ENCODE assay signal across 23 cellular contexts in the genomic region with DNA sequence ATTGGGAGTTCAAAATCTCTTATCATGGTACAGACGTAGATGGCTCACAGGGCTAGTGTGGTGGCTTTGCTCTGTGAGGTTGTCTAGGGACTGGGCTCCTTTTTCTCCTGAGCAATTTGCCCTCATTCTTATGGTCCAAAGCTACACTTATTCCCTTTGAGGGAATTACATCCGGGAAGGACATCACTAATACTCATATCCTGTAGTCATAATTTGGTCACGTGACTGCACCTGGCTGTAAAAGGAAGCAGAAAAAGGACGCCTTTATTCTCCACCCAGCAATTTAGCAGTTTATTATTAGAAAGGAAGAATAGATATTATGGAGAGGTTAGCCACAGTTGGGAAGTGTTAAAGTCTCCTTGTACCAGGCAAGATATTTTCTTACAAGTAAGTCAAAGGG. TPM values are rescaled to one million over a fixed set of nuclear protein-coding genes. Genes with fewer than 3 reads are reported as not detected.
DNase-seq lines count a peak whose midpoint lies in the region; ATAC-seq, FAIRE-seq and TF ChIP-seq lines count a peak whose summit lies in the region.
"Had no signal": no experiment of that assay in that cellular context is flagged by ENCODE, and none has a peak within 500 bp of the region (broad histone marks: within the 10 kb centered on the region; RNA-seq: fewer than 3 reads in every experiment).

No MANE protein-coding gene starts in this region.

- FAIRE-seq in HepG2 (lab: Jason Lieb, UNC): no peak
- FAIRE-seq: A204.1, D721Med, GM12892, GM18507 had no signal

- BruUV-seq in HepG2 (replicated peaks; lab: Mats Ljungman, UMichigan): no TSS peak

- H3K79me2 ChIP-seq in HepG2 (ENCODE audit: insufficient read depth, low read length): peaks cover 17% of the 10 kb centered on the region

- CTCF ChIA-PET in activated CD8-positive, alpha-beta T cell treated with anti-CD3 and anti-CD28 coated beads for 36 hours (lab: Charles Lee): no interaction called here
- CTCF ChIA-PET in activated CD8-positive, alpha-beta T cell treated with anti-CD3 and anti-CD28 coated beads, Interleukin-2, amount 10 ng/mL, durations not matched to agents 7 days and 5 days (lab: Charles Lee): interaction anchor here (1.3 to 1.8 kb wide), 2 partner anchors 8 to 324 kb away, joined by 3 to 6 read pairs; no protein-coding TSS in a partner anchor
- CTCF ChIA-PET in HepG2 (lab: Yijun Ruan, JAX; ENCODE audit: low intra/inter-chr PET ratio, low total read pairs): no interaction called here

- H3K4me1 ChIP-seq in CD4-positive, CD25-positive, alpha-beta regulatory T cell (ENCODE audit: control insufficient read depth, insufficient read depth, low read length, poor library complexity, severe bottlenecking): peaks cover 25% of the 10 kb centered on the region
- H3K4me1 ChIP-seq in HepG2 (ENCODE audit: insufficient read depth, low read length): peaks cover 12% of the 10 kb centered on the region; the same call in 1 of the 2 replicates

- peaks cover 2% of the 10 kb centered on the region; the same call in 1 of the 2 replicates for H4K20me1 ChIP-seq in HepG2 (ENCODE audit: insufficient read depth, low read length)

- no peak for TF ChIP-seq RAD21 in HepG2 (CRISPR knock-in tag; IDR thresholded peaks at IDR 0.05)

- H3K27me3 Mint-ChIP-seq in activated CD8-positive, alpha-beta T cell treated with anti-CD3 and anti-CD28 coated beads for 36 hours: no peaks in the 10 kb centered on the region
- no peaks in the 10 kb centered on the region for H3K27me3 Mint-ChIP-seq in activated CD8-positive, alpha-beta T cell treated with anti-CD3 and anti-CD28 coated beads, Interleukin-2, amount 10 ng/mL, durations not matched to agents 7 days and 5 days (ENCODE audit: low read depth)
- no peaks in the 10 kb centered on the region for H3K27me3 Mint-ChIP-seq in CD4-positive, CD25-positive, alpha-beta regulatory T cell
- H3K27me3 Mint-ChIP-seq in activated naive CD8-positive, alpha-beta T cell treated with anti-CD3 and anti-CD28 coated beads, Interleukin-2, amount 50 U/mL, for 24 hours: no peaks in the 10 kb centered on the region
- no peaks in the 10 kb centered on the region for H3K27me3 Mint-ChIP-seq in progenitor cell of endocrine pancreas
- H3K27me3 Mint-ChIP-seq: CD4-positive, alpha-beta memory T cell had no signal

- ATAC-seq in activated CD8-positive, alpha-beta T cell treated with anti-CD3 and anti-CD28 coated beads for 36 hours: no peak
- ATAC-seq in activated CD8-positive, alpha-beta T cell treated with anti-CD3 and anti-CD28 coated beads, Interleukin-2, amount 10 ng/mL, durations not matched to agents 7 days and 5 days: no peak
- ATAC-seq in CD4-positive, CD25-positive, alpha-beta regulatory T cell (ENCODE audit: low read depth in 2 of 2): no peak
- no peak for ATAC-seq in activated naive CD8-positive, alpha-beta T cell treated with anti-CD3 and anti-CD28 coated beads, Interleukin-2, amount 50 U/mL, for 24 hours
- ATAC-seq in HG03439 (IDR thresholded peaks at IDR 0.05; ENCODE audit: unreplicated experiment) (no peak), HepG2 (no peak)
- ATAC-seq: HCT116, PC-3 had no signal

- peaks cover 32% of the 10 kb centered on the region for H3K36me3 ChIP-seq in CD4-positive, CD25-positive, alpha-beta regulatory T cell (ENCODE audit: control insufficient read depth, insufficient read depth, low read length)
- H3K36me3 ChIP-seq in HepG2 (replicated peaks in 1 of 2; ENCODE audit: control insufficient read depth in 1 of 2, insufficient read depth in 2 of 2, low read length in 2 of 2): peaks cover 2 to 10% of the 10 kb centered on the region in 2 experiments; a peak in 3 of 5 replicates

- 98% methylated on average over 4 of the region's 4 CpGs for WGBS in HepG2 (ENCODE audit: low lambda C conversion rate)

- no peak for TF ChIP-seq POLR2A in HepG2 (IDR thresholded peaks at IDR 0.05; ENCODE audit: insufficient read depth in 1 of 2, low read depth in 2 of 2, low read length in 2 of 2)

- peak overlapping the region; percentile 43 for H3K27ac Mint-ChIP-seq in activated CD8-positive, alpha-beta T cell treated with anti-CD3 and anti-CD28 coated beads for 36 hours
- H3K27ac Mint-ChIP-seq in activated CD8-positive, alpha-beta T cell treated with anti-CD3 and anti-CD28 coated beads, Interleukin-2, amount 10 ng/mL, durations not matched to agents 7 days and 5 days: no peak overlapping the region
- peak overlapping the region; percentile 23 to 79 (median 76) for H3K27ac Mint-ChIP-seq in CD4-positive, CD25-positive, alpha-beta regulatory T cell
- H3K27ac Mint-ChIP-seq in activated naive CD8-positive, alpha-beta T cell treated with anti-CD3 and anti-CD28 coated beads, Interleukin-2, amount 50 U/mL, for 24 hours: peak overlapping the region; percentile 13
- peak overlapping the region; percentile 33 for H3K27ac Mint-ChIP-seq in progenitor cell of endocrine pancreas

- H3K9ac ChIP-seq in HepG2 (ENCODE audit: insufficient read depth, low read depth, low read length): no peak overlapping the region

- H3K4me1 Mint-ChIP-seq in activated CD8-positive, alpha-beta T cell treated with anti-CD3 and anti-CD28 coated beads for 36 hours (ENCODE audit: low read depth): peaks cover 38% of the 10 kb centered on the region
- H3K4me1 Mint-ChIP-seq in activated CD8-positive, alpha-beta T cell treated with anti-CD3 and anti-CD28 coated beads, Interleukin-2, amount 10 ng/mL, durations not matched to agents 7 days and 5 days (ENCODE audit: low read depth): peaks cover 31% of the 10 kb centered on the region
- peaks cover 48 to 75% (median 65%) of the 10 kb centered on the region in 4 donors for H3K4me1 Mint-ChIP-seq in CD4-positive, CD25-positive, alpha-beta regulatory T cell
- peaks cover 35% of the 10 kb centered on the region for H3K4me1 Mint-ChIP-seq in activated naive CD8-positive, alpha-beta T cell treated with anti-CD3 and anti-CD28 coated beads, Interleukin-2, amount 50 U/mL, for 24 hours
- H3K4me1 Mint-ChIP-seq in progenitor cell of endocrine pancreas (ENCODE audit: low read depth): peaks cover 10% of the 10 kb centered on the region

- no peak overlapping the region for H2AFZ ChIP-seq in HepG2 (ENCODE audit: low read length)

- H3K36me3 Mint-ChIP-seq in activated CD8-positive, alpha-beta T cell treated with anti-CD3 and anti-CD28 coated beads for 36 hours (ENCODE audit: low read depth): peaks cover 70% of the 10 kb centered on the region
- peaks cover 51% of the 10 kb centered on the region for H3K36me3 Mint-ChIP-seq in activated CD8-positive, alpha-beta T cell treated with anti-CD3 and anti-CD28 coated beads, Interleukin-2, amount 10 ng/mL, durations not matched to agents 7 days and 5 days (ENCODE audit: low read depth)
- H3K36me3 Mint-ChIP-seq in CD4-positive, CD25-positive, alpha-beta regulatory T cell: peaks cover 46% of the 10 kb centered on the region
- H3K36me3 Mint-ChIP-seq in activated naive CD8-positive, alpha-beta T cell treated with anti-CD3 and anti-CD28 coated beads, Interleukin-2, amount 50 U/mL, for 24 hours (ENCODE audit: low read depth): peaks cover 70% of the 10 kb centered on the region
- H3K36me3 Mint-ChIP-seq in progenitor cell of endocrine pancreas (ENCODE audit: insufficient read depth): peaks cover 27% of the 10 kb centered on the region

- H3K4me3 ChIP-seq in CD4-positive, CD25-positive, alpha-beta regulatory T cell (ENCODE audit: low read depth, low read length): no peak overlapping the region
- H3K4me3 ChIP-seq in HepG2 (replicated peaks in 1 of 3; ENCODE audit: insufficient read depth in 1 of 3, low read depth in 2 of 3, low read length in 3 of 3): no peak overlapping the region

- no peak overlapping the region for H3K4me2 ChIP-seq in HepG2 (ENCODE audit: low read depth, low read length)

- TF ChIP-seq EP300 in HepG2 (IDR thresholded peaks at IDR 0.05; ENCODE audit: low read depth in 2 of 2, low read length in 2 of 2): no peak
- no peak for TF ChIP-seq EP300 in HepG2 (CRISPR knock-in tag; IDR thresholded peaks at IDR 0.05; ENCODE audit: borderline replicate concordance)

- H3K27me3 ChIP-seq in CD4-positive, CD25-positive, alpha-beta regulatory T cell (ENCODE audit: control insufficient read depth, insufficient read depth, low read length): no peaks in the 10 kb centered on the region
- H3K27me3 ChIP-seq in HepG2 (ENCODE audit: control insufficient read depth in 1 of 2, insufficient read depth in 2 of 2, low read length in 2 of 2): no peaks in the 10 kb centered on the region

- H3K9me3 ChIP-seq in CD4-positive, CD25-positive, alpha-beta regulatory T cell (ENCODE audit: control insufficient read depth in 2 of 2, low read length in 2 of 2): no peaks in the 10 kb centered on the region
- no peaks in the 10 kb centered on the region for H3K9me3 ChIP-seq in HepG2 (ENCODE audit: low read length)

- TF ChIP-seq CTCF in activated CD8-positive, alpha-beta T cell treated with anti-CD3 and anti-CD28 coated beads for 36 hours (IDR thresholded peaks at IDR 0.05): no peak
- TF ChIP-seq CTCF in progenitor cell of endocrine pancreas (IDR thresholded peaks at IDR 0.05; ENCODE audit: unreplicated experiment) (no peak), HepG2 (CRISPR knock-in tag; IDR thresholded peaks at IDR 0.05) (no peak)

- intact Hi-C loops in activated CD8-positive, alpha-beta T cell treated with anti-CD3 and anti-CD28 coated beads for 36 hours (cut with micrococcal nuclease): no loop called here
- intact Hi-C loops in HepG2 (cut with micrococcal nuclease; ENCODE audit: unreplicated experiment): no loop called here

- H3K4me3 Mint-ChIP-seq in activated CD8-positive, alpha-beta T cell treated with anti-CD3 and anti-CD28 coated beads for 36 hours: no peak overlapping the region
- no peak overlapping the region for H3K4me3 Mint-ChIP-seq in activated CD8-positive, alpha-beta T cell treated with anti-CD3 and anti-CD28 coated beads, Interleukin-2, amount 10 ng/mL, durations not matched to agents 7 days and 5 days
- H3K4me3 Mint-ChIP-seq in CD4-positive, CD25-positive, alpha-beta regulatory T cell: peak overlapping the region in 1 of 4 donors; percentile 39
- H3K4me3 Mint-ChIP-seq in activated naive CD8-positive, alpha-beta T cell treated with anti-CD3 and anti-CD28 coated beads, Interleukin-2, amount 50 U/mL, for 24 hours: no peak overlapping the region
- H3K4me3 Mint-ChIP-seq in progenitor cell of endocrine pancreas (ENCODE audit: low read depth): no peak overlapping the region

- peaks cover 5% of the 10 kb centered on the region for H3K9me3 Mint-ChIP-seq in activated CD8-positive, alpha-beta T cell treated with anti-CD3 and anti-CD28 coated beads for 36 hours
- H3K9me3 Mint-ChIP-seq in activated CD8-positive, alpha-beta T cell treated with anti-CD3 and anti-CD28 coated beads, Interleukin-2, amount 10 ng/mL, durations not matched to agents 7 days and 5 days (ENCODE audit: insufficient read depth): no peaks in the 10 kb centered on the region
- H3K9me3 Mint-ChIP-seq in CD4-positive, CD25-positive, alpha-beta regulatory T cell: peaks cover 0 to 6% (median 0%) of the 10 kb centered on the region in 7 donors
- H3K9me3 Mint-ChIP-seq in activated naive CD8-positive, alpha-beta T cell treated with anti-CD3 and anti-CD28 coated beads, Interleukin-2, amount 50 U/mL, for 24 hours: peaks cover 3% of the 10 kb centered on the region
- peaks cover 11% of the 10 kb centered on the region for H3K9me3 Mint-ChIP-seq in progenitor cell of endocrine pancreas (ENCODE audit: low read depth)

- in situ Hi-C loops in HepG2 (cut with HindIII; ENCODE audit: extremely low pct_ligation_motif_present, low pct_unique_long_range_greater_than_20kb): no loop called here

- no peak for DNase-seq in activated CD8-positive, alpha-beta T cell treated with anti-CD3 and anti-CD28 coated beads for 36 hours
- no peak for DNase-seq in activated CD8-positive, alpha-beta T cell treated with anti-CD3 and anti-CD28 coated beads, Interleukin-2, amount 10 ng/mL, durations not matched to agents 7 days and 5 days
- DNase-seq in CD4-positive, CD25-positive, alpha-beta regulatory T cell: no peak
- DNase-seq in activated naive CD8-positive, alpha-beta T cell treated with anti-CD3 and anti-CD28 coated beads, Interleukin-2, amount 50 U/mL, for 24 hours: no peak
- DNase-seq in progenitor cell of endocrine pancreas (ENCODE audit: low spot score, unreplicated experiment) (no peak), NK-92 (lab: John Stamatoyannopoulos, UW; ENCODE audit: unreplicated experiment) (no peak), HepG2 (ENCODE audit: low spot score) (no peak)
- DNase-seq: CD4-positive, alpha-beta memory T cell; DMS79; GOT3; KG1; NCI-H1694 treated with DMSO at 0.1 percent for 48 hours; NCI-H510A; NCI-H774; PC-3; RPMI8226; SHP77 treated with DMSO at 0.1 percent for 48 hours had no signal

- H3K27ac ChIP-seq in CD4-positive, CD25-positive, alpha-beta regulatory T cell (ENCODE audit: insufficient read depth, low read length, poor library complexity, severe bottlenecking): no peak overlapping the region
- H3K27ac ChIP-seq in HepG2 (ENCODE audit: extremely low read length, insufficient read depth, low read length): no peak overlapping the region

- POLR2A ChIA-PET in activated CD8-positive, alpha-beta T cell treated with anti-CD3 and anti-CD28 coated beads for 36 hours (lab: Charles Lee): interaction anchor here (1.2 to 2.5 kb wide), 2 partner anchors 9 to 29 kb away, joined by 3 to 10 read pairs; no protein-coding TSS in a partner anchor
- POLR2A ChIA-PET in activated CD8-positive, alpha-beta T cell treated with anti-CD3 and anti-CD28 coated beads, Interleukin-2, amount 10 ng/mL, durations not matched to agents 7 days and 5 days (lab: Charles Lee): no interaction called here
- POLR2A ChIA-PET in HepG2 (lab: Yijun Ruan, JAX): no interaction called here

RNA-seq across cellular contexts. Expression of a gene that starts 28.1 kb away (rescaled TPM):
- total RNA-seq in activated CD8-positive, alpha-beta T cell treated with anti-CD3 and anti-CD28 coated beads for 36 hours: 10 to 100 TPM; 26.7 to 28.3 TPM
- total RNA-seq in activated CD8-positive, alpha-beta T cell treated with anti-CD3 and anti-CD28 coated beads, Interleukin-2, amount 10 ng/mL, durations not matched to agents 7 days and 5 days: 10 to 100 TPM; 18.0 to 21.6 TPM
- total RNA-seq in CD4-positive, CD25-positive, alpha-beta regulatory T cell: 169 TPM
- polyA plus RNA-seq in CD4-positive, CD25-positive, alpha-beta regulatory T cell: 10 to 100 TPM; 58.1 to 67.2 (median 62.5) TPM
- 19.7 and 22.5 TPM in 2 replicates for total RNA-seq in progenitor cell of endocrine pancreas
- 6.2 and 7.9 TPM in 2 replicates for total RNA-seq in HepG2 (2016; rRNA removed; fragmentation: Illumina TruSeq; extraction: Trizol)
- 0.51 and 1.4 TPM in 2 replicates for total RNA-seq in HepG2 (2016; cell fraction: cytosol; rRNA removed; fragmentation: Illumina TruSeq; extraction: Trizol; ENCODE audit: low read depth)
- 6.4 and 7.4 TPM in 2 replicates for total RNA-seq in HepG2 (2016; cell fraction: insoluble cytoplasmic fraction; rRNA removed; fragmentation: Illumina TruSeq; extraction: Trizol)
- total RNA-seq in HepG2 (2016; cell fraction: membrane; rRNA removed; fragmentation: Illumina TruSeq; extraction: Trizol): 2.4 and 2.6 TPM in 2 replicates
- 14.1 and 15.4 TPM in 2 replicates for total RNA-seq in HepG2 (2016; cell fraction: nucleus; rRNA removed; fragmentation: Illumina TruSeq; extraction: Trizol)
- polyA plus RNA-seq in HepG2 (2011; rRNA removed): 14.5 and 21.1 TPM in 2 replicates
- 10.9 and 13.9 TPM in 2 replicates for polyA plus RNA-seq in HepG2 (2011; cell fraction: cytosol; rRNA removed)
- polyA plus RNA-seq in HepG2 (2011; cell fraction: nucleus; rRNA removed): 14.6 and 21.9 TPM in 2 replicates
- polyA plus RNA-seq in HepG2 (2012): 14.5 and 16.7 TPM in 2 replicates
- polyA plus RNA-seq in HepG2 (2016; cell fraction: cytosol; fragmentation: Illumina TruSeq; extraction: Trizol; ENCODE audit: low read depth): 0.14 and 0.15 TPM in 2 replicates
- polyA plus RNA-seq in HepG2 (2016; cell fraction: insoluble cytoplasmic fraction; fragmentation: Illumina TruSeq; extraction: Trizol; ENCODE audit: low read depth): 4.7 and 5.3 TPM in 2 replicates
- polyA plus RNA-seq in HepG2 (2016; cell fraction: membrane; fragmentation: Illumina TruSeq; extraction: Trizol; ENCODE audit: low read depth): 0.54 and 0.63 TPM in 2 replicates
- 6.4 and 7.2 TPM in 2 replicates for polyA plus RNA-seq in HepG2 (2016; cell fraction: nucleus; fragmentation: Illumina TruSeq; extraction: Trizol; ENCODE audit: insufficient read depth, low read depth)
- 50.5 and 55.3 TPM in 2 replicates for polyA minus RNA-seq in HepG2 (2011; rRNA and poly(A)+ RNA removed; ENCODE audit: low replicate concordance)
- 30.8 and 33.9 TPM in 2 replicates for polyA minus RNA-seq in HepG2 (2011; cell fraction: cytosol; rRNA and poly(A)+ RNA removed)
- 111 and 117 TPM in 2 replicates for polyA minus RNA-seq in HepG2 (2011; cell fraction: nucleus; rRNA and poly(A)+ RNA removed)
